In the genomic region with DNA sequence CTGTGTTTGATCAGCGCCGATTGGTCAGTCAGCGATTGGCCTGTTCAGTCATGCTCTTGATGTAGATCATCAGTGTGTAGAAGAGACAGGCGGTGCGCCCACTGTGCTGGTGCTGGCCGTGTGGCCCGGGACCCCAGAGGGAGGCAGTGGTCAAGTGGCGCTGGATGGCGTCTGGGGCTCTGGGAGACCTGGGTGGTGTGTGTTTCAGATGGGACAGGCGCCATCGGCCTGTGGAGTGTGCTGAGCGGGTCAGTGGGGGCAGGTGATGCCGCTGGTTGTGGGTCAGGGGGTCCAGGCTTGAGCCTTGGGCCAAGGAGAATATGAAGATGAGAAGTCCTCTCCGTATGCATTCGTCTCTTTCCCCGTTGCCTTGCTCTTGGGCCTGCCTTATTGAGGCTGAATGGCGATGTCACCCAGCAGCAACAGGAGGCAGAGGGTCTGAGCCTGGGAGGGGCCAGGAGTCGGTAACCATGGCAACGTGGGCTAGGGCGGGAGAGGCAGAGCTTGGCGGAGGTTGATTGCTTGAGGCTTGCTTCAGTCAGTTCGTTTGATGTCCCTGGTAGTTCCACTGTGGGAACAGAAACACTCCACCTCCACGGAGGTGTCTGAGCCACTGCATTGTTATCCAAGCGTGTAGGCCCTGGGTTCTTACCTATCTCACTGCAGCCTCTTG, we compare ENCODE assay signal across 17 cellular contexts.
DNase-seq lines count a peak whose midpoint lies in the region; ATAC-seq and TF ChIP-seq lines count a peak whose summit lies in the region.
"Had no signal": no experiment of that assay in that cellular context is flagged by ENCODE, and none has a peak within 500 bp of the region (broad histone marks: within the 10 kb centered on the region; RNA-seq: fewer than 3 reads in every experiment).

No MANE protein-coding gene starts in this region.

- no peak overlapping the region for H3K4me2 ChIP-seq in MM.1S (ENCODE audit: low read depth, low read length)

- no peak overlapping the region for H3K9ac ChIP-seq in MM.1S (ENCODE audit: low read length)
- H3K9ac ChIP-seq: GM23248 had no signal

- H3K27ac ChIP-seq in CD4-positive, alpha-beta T cell (ENCODE audit: low read depth, low read length), result no peak overlapping the region
- H3K27ac ChIP-seq in MM.1S (ENCODE audit: low read length), result no peak overlapping the region
- H3K27ac ChIP-seq: GM23248, testis had no signal

- CTCF ChIA-PET in CD4-positive, alpha-beta T cell (lab: Charles Lee), result no interaction called here
- CTCF ChIA-PET in GM10248 (lab: Yijun Ruan, JAX), result no interaction called here

- peaks cover 16% of the 10 kb centered on the region; the same call in 1 of the 2 replicates for H3K79me2 ChIP-seq in MM.1S (ENCODE audit: low read length)

- H3K4me3 Mint-ChIP-seq in CD4-positive, alpha-beta T cell, result no peak overlapping the region
- H3K4me3 Mint-ChIP-seq in activated T-helper 17 cell treated with anti-CD3 and anti-CD28 coated beads, Interleukin-2, amount 50 U/mL, for 72 hours, result peak overlapping the region; percentile 73
- no peak overlapping the region for H3K4me3 Mint-ChIP-seq in nephron progenitor cell
- H3K4me3 Mint-ChIP-seq: central memory CD8-positive, alpha-beta T cell had no signal

- DNase-seq in CD4-positive, alpha-beta T cell, result no peak
- DNase-seq in GM10248 (ENCODE audit: extremely low spot score), result peak; percentile 48
- peak; percentile 63 for DNase-seq in nephron progenitor cell
- DNase-seq in MM.1S, result no peak
- DNase-seq: activated CD4-positive, CD25-positive, alpha-beta regulatory T cell; activated gamma-delta T cell treated with Interleukin-2 at 50 U/mL for 16 hours; COR-L47; mammary epithelial cell; NCI-H1092 treated with DMSO at 0.1 percent for 48 hours; NCI-H526 treated with DMSO at 0.1 percent for 48 hours; SIG-M5 had no signal

- H3K9me3 ChIP-seq in CD4-positive, alpha-beta T cell (ENCODE audit: control insufficient read depth, low read length), result no peaks in the 10 kb centered on the region
- no peaks in the 10 kb centered on the region for H3K9me3 ChIP-seq in MM.1S (replicated peaks; ENCODE audit: insufficient read depth, low read length)
- H3K9me3 ChIP-seq: testis had no signal

- peaks cover 6% of the 10 kb centered on the region for H3K36me3 ChIP-seq in MM.1S (replicated peaks; ENCODE audit: insufficient read depth, low read length)

- H3K4me1 ChIP-seq in MM.1S (ENCODE audit: low read length), result peaks cover 17% of the 10 kb centered on the region

- H3K27me3 Mint-ChIP-seq in CD4-positive, alpha-beta T cell, result no peaks in the 10 kb centered on the region
- H3K27me3 Mint-ChIP-seq in activated T-helper 17 cell treated with anti-CD3 and anti-CD28 coated beads, Interleukin-2, amount 50 U/mL, for 72 hours, result no peaks in the 10 kb centered on the region
- H3K27me3 Mint-ChIP-seq in nephron progenitor cell (ENCODE audit: low read depth, poor library complexity), result no peaks in the 10 kb centered on the region
- H3K27me3 Mint-ChIP-seq: central memory CD8-positive, alpha-beta T cell had no signal

- peak overlapping the region; percentile 53 for H3K27ac Mint-ChIP-seq in CD4-positive, alpha-beta T cell
- peak overlapping the region; percentile 91 for H3K27ac Mint-ChIP-seq in activated T-helper 17 cell treated with anti-CD3 and anti-CD28 coated beads, Interleukin-2, amount 50 U/mL, for 72 hours
- peak overlapping the region; percentile 39 for H3K27ac Mint-ChIP-seq in nephron progenitor cell

- peaks cover 45% of the 10 kb centered on the region for H3K4me1 Mint-ChIP-seq in CD4-positive, alpha-beta T cell (ENCODE audit: low read depth)
- H3K4me1 Mint-ChIP-seq in activated T-helper 17 cell treated with anti-CD3 and anti-CD28 coated beads, Interleukin-2, amount 50 U/mL, for 72 hours, result peaks cover 46% of the 10 kb centered on the region
- peaks cover 39% of the 10 kb centered on the region for H3K4me1 Mint-ChIP-seq in nephron progenitor cell

- H3K9me2 ChIP-seq in MM.1S (replicated peaks; ENCODE audit: insufficient read depth, low read length), result no peaks in the 10 kb centered on the region

- TF ChIP-seq CTCF in CD4-positive, alpha-beta T cell (IDR thresholded peaks at IDR 0.05), result no peak
- TF ChIP-seq CTCF in GM10248 (IDR thresholded peaks at IDR 0.05; ENCODE audit: control extremely low read depth, extremely low read depth, low read depth, missing control alignments), result no peak
- TF ChIP-seq CTCF in nephron progenitor cell (IDR thresholded peaks at IDR 0.05), result no peak
- TF ChIP-seq CTCF in MM.1S (IDR thresholded peaks at IDR 0.05; ENCODE audit: low read length), result no peak

- no peaks in the 10 kb centered on the region for H4K20me1 ChIP-seq in MM.1S (ENCODE audit: insufficient read depth, low read length)

- ATAC-seq in CD4-positive, alpha-beta T cell (ENCODE audit: poor library complexity), result no peak
- no peak for ATAC-seq in activated T-helper 17 cell treated with anti-CD3 and anti-CD28 coated beads, Interleukin-2, amount 50 U/mL, for 72 hours (replicated peaks)
- ATAC-seq in GM18861 (IDR thresholded peaks at IDR 0.05; ENCODE audit: unreplicated experiment) (no peak), GM21526 (IDR thresholded peaks at IDR 0.05; ENCODE audit: low FRiP score, unreplicated experiment) (no peak)

- H3F3A ChIP-seq in MM.1S (ENCODE audit: insufficient read depth, low read length), result 0 out of 2 replicates have a peak, but pooled peaks cover 10% of the 10 kb centered on the region

- peaks cover 93% of the 10 kb centered on the region for H3K36me3 Mint-ChIP-seq in CD4-positive, alpha-beta T cell (ENCODE audit: low read depth)
- peaks cover 94% of the 10 kb centered on the region for H3K36me3 Mint-ChIP-seq in activated T-helper 17 cell treated with anti-CD3 and anti-CD28 coated beads, Interleukin-2, amount 50 U/mL, for 72 hours (ENCODE audit: low read depth)
- peaks cover 92% of the 10 kb centered on the region for H3K36me3 Mint-ChIP-seq in nephron progenitor cell (ENCODE audit: low read depth)

- H2AFZ ChIP-seq in MM.1S (ENCODE audit: low read length), result no peak overlapping the region
- H2AFZ ChIP-seq: GM23248 had no signal

- no peaks in the 10 kb centered on the region for H3K9me3 Mint-ChIP-seq in CD4-positive, alpha-beta T cell
- peaks cover 5% of the 10 kb centered on the region for H3K9me3 Mint-ChIP-seq in activated T-helper 17 cell treated with anti-CD3 and anti-CD28 coated beads, Interleukin-2, amount 50 U/mL, for 72 hours
- peaks cover 17% of the 10 kb centered on the region for H3K9me3 Mint-ChIP-seq in nephron progenitor cell
- H3K9me3 Mint-ChIP-seq: central memory CD8-positive, alpha-beta T cell had no signal

- POLR2A ChIA-PET in CD4-positive, alpha-beta T cell (lab: Charles Lee), result no interaction called here
- POLR2A ChIA-PET in GM10248 (lab: Yijun Ruan, JAX), result interaction anchor here (1.0 to 2.1 kb wide), 2 partner anchors 14 to 21 kb away, joined by 4 to 7 read pairs; no protein-coding TSS in a partner anchor

- H3K4me3 ChIP-seq in MM.1S (ENCODE audit: low read length), result no peak overlapping the region
- H3K4me3 ChIP-seq: GM23248, testis had no signal

- intact Hi-C loops in CD4-positive, alpha-beta T cell (cut with DNase I, micrococcal nuclease), result no loop called here

- H3K27me3 ChIP-seq in CD4-positive, alpha-beta T cell (ENCODE audit: control insufficient read depth, insufficient read depth, low read length), result no peaks in the 10 kb centered on the region
- H3K27me3 ChIP-seq in MM.1S (replicated peaks; ENCODE audit: insufficient read depth, low read length), result no peaks in the 10 kb centered on the region
- H3K27me3 ChIP-seq: testis had no signal

Comparison
In these comparisons a context has a peak if more than half of its experiments do, and no peak if none do; other contexts are left out.
1. DNase-seq: peak in GM10248 (single experiment) and nephron progenitor cell (single experiment); none in CD4-positive, alpha-beta T cell (0 of 10) and MM.1S (single experiment).
2. H3K27ac Mint-ChIP-seq: peak in every context shown above with its lines; median percentile 91 in activated T-helper 17 cell treated with anti-CD3 and anti-CD28 coated beads, Interleukin-2, amount 50 U/mL, for 72 hours; 53 in CD4-positive, alpha-beta T cell; 39 in nephron progenitor cell.